Comparison of ENCODE assay signal across 10 cellular contexts in the genomic region with DNA sequence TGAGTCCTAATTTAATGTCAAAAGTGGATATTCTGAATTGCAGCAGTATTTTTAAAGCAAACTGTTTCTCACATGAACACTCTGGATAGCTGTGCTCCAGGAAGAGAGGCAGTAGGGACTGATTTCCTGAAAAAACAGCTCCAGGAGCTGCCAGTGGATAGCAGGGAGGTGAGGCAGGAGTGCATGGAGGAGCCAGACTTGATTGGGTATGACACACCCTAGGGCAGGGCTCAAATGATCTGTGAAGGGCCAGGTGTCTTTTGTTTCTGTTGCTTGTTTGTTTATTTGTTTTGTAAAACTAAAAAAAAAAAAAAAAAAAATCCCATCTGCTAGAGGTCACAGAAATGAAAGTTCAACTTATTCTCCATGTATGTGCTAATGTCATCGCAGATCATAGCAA.
DNase-seq lines count a peak whose midpoint lies in the region; ATAC-seq, FAIRE-seq and TF ChIP-seq lines count a peak whose summit lies in the region.
"Had no signal": no experiment of that assay in that cellular context is flagged by ENCODE, and none has a peak within 500 bp of the region (broad histone marks: within the 10 kb centered on the region; RNA-seq: fewer than 3 reads in every experiment).

No MANE protein-coding gene starts in this region.

- H3K4me3 ChIP-seq in astrocyte (ENCODE audit: insufficient read depth, low read depth, low read length): no peak overlapping the region
- H3K4me3 ChIP-seq in mesenchymal stem cell (ENCODE audit: insufficient read depth in 1 of 2, low read depth in 1 of 2, low read length in 2 of 2): no peak overlapping the region

- H3K36me3 ChIP-seq in astrocyte (ENCODE audit: insufficient read depth, low read length) (no peaks in the 10 kb centered on the region), mesenchymal stem cell (ENCODE audit: control insufficient read depth in 1 of 2, insufficient read depth in 2 of 2, low read depth in 1 of 2, low read length in 2 of 2) (no peaks in the 10 kb centered on the region)

- H2BK120ac ChIP-seq in mesenchymal stem cell (ENCODE audit: low read depth, low read length): peak overlapping the region; percentile 88

- peak overlapping the region in 1 of 2 experiments; percentile 61 for H3K4ac ChIP-seq in mesenchymal stem cell (ENCODE audit: low read depth in 1 of 2, low read length in 2 of 2)

- no peaks in the 10 kb centered on the region for H3K79me1 ChIP-seq in mesenchymal stem cell (replicated peaks; ENCODE audit: low read length, poor library complexity, severe bottlenecking)

- H2BK15ac ChIP-seq in mesenchymal stem cell (ENCODE audit: low read depth, poor library complexity, severe bottlenecking): no peak overlapping the region

- H3K4me2 ChIP-seq in astrocyte (ENCODE audit: low read length): no peak overlapping the region
- H3K4me2 ChIP-seq in mesenchymal stem cell (ENCODE audit: low read length, poor library complexity, severe bottlenecking): no peak overlapping the region

- no peak overlapping the region for H3K27ac Mint-ChIP-seq in astrocyte (ENCODE audit: unreplicated experiment)

- H3K27ac ChIP-seq in C4-2B (peak overlapping the region; percentile 85), astrocyte (ENCODE audit: low read depth, low read length) (peak overlapping the region; percentile 47), mesenchymal stem cell (ENCODE audit: low read length, poor library complexity, severe bottlenecking) (no peak overlapping the region)

- no peak overlapping the region for H3K14ac ChIP-seq in mesenchymal stem cell (ENCODE audit: low read length in 2 of 2)

- no peak overlapping the region for H2AFZ ChIP-seq in astrocyte (ENCODE audit: low read depth, low read length)
- no peak overlapping the region for H2AFZ ChIP-seq in mesenchymal stem cell (ENCODE audit: low read depth, low read length)

- no peak overlapping the region for H3K4me3 Mint-ChIP-seq in astrocyte (ENCODE audit: unreplicated experiment)

- peak overlapping the region; percentile 29 for H4K8ac ChIP-seq in mesenchymal stem cell (ENCODE audit: low read length)

- H4K20me1 ChIP-seq in astrocyte (ENCODE audit: insufficient read depth, low read length): no peaks in the 10 kb centered on the region

- H2AK5ac ChIP-seq in mesenchymal stem cell (ENCODE audit: low read length, severe bottlenecking): no peak overlapping the region

- H3K27me3 ChIP-seq in astrocyte (ENCODE audit: insufficient read depth, low read length) (no peaks in the 10 kb centered on the region), mesenchymal stem cell (ENCODE audit: control insufficient read depth in 1 of 2, insufficient read depth in 1 of 2, low read length in 2 of 2) (no peaks in the 10 kb centered on the region)

- H2BK12ac ChIP-seq in mesenchymal stem cell (ENCODE audit: low read length in 2 of 2): peak overlapping the region; percentile 47 to 91

- H3K23ac ChIP-seq in mesenchymal stem cell (ENCODE audit: low read length in 2 of 2): no peak overlapping the region

- DNase-seq in LHCN-M2 (ENCODE audit: low read depth) (peak; percentile 22), astrocyte (ENCODE audit: low read depth) (no peak), mesenchymal stem cell (peak; percentile 25), NCI-H1105 (lab: John Stamatoyannopoulos, UW) (no peak), Kasumi-1 (lab: John Stamatoyannopoulos, UW) (no peak), NCI-H1417 treated with DMSO at 0.1 percent for 48 hours (lab: John Stamatoyannopoulos, UW) (no peak)
- DNase-seq: activated gamma-delta T cell treated with Interleukin-2 at 50 U/mL for 16 hours, NCI-H1930 had no signal

- H3K4me1 ChIP-seq in astrocyte (ENCODE audit: insufficient read depth, low read length) (peaks cover 45% of the 10 kb centered on the region), mesenchymal stem cell (ENCODE audit: control insufficient read depth, insufficient read depth, low read depth, low read length) (peaks cover 16% of the 10 kb centered on the region)

- H3K4me1 Mint-ChIP-seq in astrocyte (ENCODE audit: low read depth, unreplicated experiment): peaks cover 29% of the 10 kb centered on the region

- no peaks in the 10 kb centered on the region for H3K9me3 ChIP-seq in astrocyte (ENCODE audit: insufficient read depth, low read depth, low read length)
- no peaks in the 10 kb centered on the region for H3K9me3 ChIP-seq in mesenchymal stem cell (ENCODE audit: control insufficient read depth, low read length)

- peaks cover 8% of the 10 kb centered on the region for H3K27me3 Mint-ChIP-seq in astrocyte (ENCODE audit: low read depth, unreplicated experiment)

- no peak for ATAC-seq in HG02885 (IDR thresholded peaks at IDR 0.05; ENCODE audit: poor library complexity, unreplicated experiment)

- peak overlapping the region; percentile 85 for H4K91ac ChIP-seq in mesenchymal stem cell (ENCODE audit: low read length)

- WGBS in mesenchymal stem cell: 98% methylated on average over 1 of the region's 1 CpG

- FAIRE-seq in astrocyte (lab: Jason Lieb, UNC): no peak

- no peaks in the 10 kb centered on the region for H3K79me2 ChIP-seq in astrocyte (ENCODE audit: insufficient read depth, low read length)

- no peaks in the 10 kb centered on the region for H3K9me3 Mint-ChIP-seq in astrocyte (ENCODE audit: unreplicated experiment)

- H2BK5ac ChIP-seq in mesenchymal stem cell (ENCODE audit: low read depth, low read length, poor library complexity, severe bottlenecking): no peak overlapping the region

- H3K18ac ChIP-seq in mesenchymal stem cell (ENCODE audit: low read depth in 1 of 2, low read length in 2 of 2): peak overlapping the region; percentile 44 to 68

- H3K36me3 Mint-ChIP-seq in astrocyte (ENCODE audit: low read depth, unreplicated experiment): no peaks in the 10 kb centered on the region

- H3K9ac ChIP-seq in astrocyte (ENCODE audit: low read length): peak overlapping the region; percentile 12
- H3K9ac ChIP-seq in mesenchymal stem cell (ENCODE audit: low read length): no peak overlapping the region

- no peak for TF ChIP-seq CTCF in C4-2B (conservative IDR thresholded peaks at IDR 0.05)
- TF ChIP-seq CTCF in astrocyte (IDR thresholded peaks at IDR 0.05; ENCODE audit: insufficient read depth, low read depth, low read length): no peak

Comparison
In these comparisons a context has a peak if more than half of its experiments do, and no peak if none do; other contexts are left out.
1. DNase-seq: peak in LHCN-M2 (single experiment) and mesenchymal stem cell (single experiment); none in astrocyte (single experiment), NCI-H1105 (single experiment), Kasumi-1 (0 of 2) and NCI-H1417 treated with DMSO at 0.1 percent for 48 hours (single experiment).